1 cellular context compared by ENCODE assay signal in the genomic region with DNA sequence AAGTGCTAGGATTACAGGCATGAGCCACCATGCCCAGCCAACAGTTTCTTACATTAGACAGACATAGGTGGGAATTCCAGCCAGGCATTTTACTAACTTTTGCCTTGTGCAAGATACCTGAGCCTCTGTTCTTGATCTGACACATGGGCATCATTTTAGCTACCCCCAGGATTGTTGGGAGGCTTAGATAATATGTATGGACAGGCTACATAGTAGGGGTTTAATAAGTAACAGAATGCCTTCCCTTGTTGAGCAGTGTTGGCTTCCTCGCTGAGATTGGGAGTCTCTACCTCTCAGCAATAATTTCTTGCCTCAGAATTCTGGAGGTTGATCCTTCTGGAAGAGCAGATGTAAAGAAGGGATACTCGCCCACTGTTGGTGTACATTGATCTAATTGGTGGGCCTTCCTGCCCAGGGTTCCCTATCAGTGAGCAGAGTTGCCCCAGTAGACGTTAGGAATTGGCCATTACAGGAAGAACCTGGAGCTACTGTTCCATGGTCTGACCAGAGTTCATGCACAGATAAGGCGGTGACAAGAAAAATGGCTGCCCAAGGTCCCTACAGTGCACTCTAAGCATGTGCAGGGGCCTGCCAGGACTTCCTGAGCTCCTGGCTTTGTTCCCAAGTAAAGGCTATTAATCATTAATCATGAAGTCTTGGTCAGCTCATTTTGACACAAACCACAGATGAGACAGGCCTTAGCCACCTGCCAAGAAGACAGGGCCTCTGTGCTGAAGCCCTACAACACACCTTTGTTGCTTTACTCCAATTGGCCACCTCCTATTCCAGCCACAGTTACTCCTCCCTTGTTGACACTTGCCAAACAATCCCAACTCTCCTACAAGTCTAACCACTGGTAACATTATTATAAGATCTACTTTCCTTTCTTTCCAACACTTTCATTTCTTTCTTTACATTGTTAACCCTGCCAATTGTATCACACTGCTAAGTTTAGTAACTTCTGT.
TF ChIP-seq lines count a peak whose summit lies in the region.

No MANE protein-coding gene starts in this region.

TF ChIP-seq in K562, 482 proteins besides CTCF, POLR2A, EP300 and RAD21 (continued from another document):
- TF ChIP-seq, protein P1, sequence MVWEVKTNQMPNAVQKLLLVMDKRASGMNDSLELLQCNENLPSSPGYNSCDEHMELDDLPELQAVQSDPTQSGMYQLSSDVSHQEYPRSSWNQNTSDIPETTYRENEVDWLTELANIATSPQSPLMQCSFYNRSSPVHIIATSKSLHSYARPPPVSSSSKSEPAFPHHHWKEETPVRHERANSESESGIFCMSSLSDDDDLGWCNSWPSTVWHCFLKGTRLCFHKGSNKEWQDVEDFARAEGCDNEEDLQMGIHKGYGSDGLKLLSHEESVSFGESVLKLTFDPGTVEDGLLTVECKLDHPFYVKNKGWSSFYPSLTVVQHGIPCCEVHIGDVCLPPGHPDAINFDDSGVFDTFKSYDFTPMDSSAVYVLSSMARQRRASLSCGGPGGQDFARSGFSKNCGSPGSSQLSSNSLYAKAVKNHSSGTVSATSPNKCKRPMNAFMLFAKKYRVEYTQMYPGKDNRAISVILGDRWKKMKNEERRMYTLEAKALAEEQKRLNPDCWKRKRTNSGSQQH (CRISPR knock-in tag; IDR thresholded peaks at IDR 0.05) = 0 out of 2 replicates have a peak, but pooled peaks have one; percentile 26
- 0 out of 2 replicates have a peak, but pooled peaks have one; percentile 6 for TF ChIP-seq MAFF (IDR thresholded peaks at IDR 0.05; ENCODE audit: low read length)
- no peak for TF ChIP-seq ZNF184 (CRISPR knock-in tag; IDR thresholded peaks at IDR 0.05)
- no peak for TF ChIP-seq FOS (IDR thresholded peaks at IDR 0.05; ENCODE audit: extremely low read depth, insufficient read length)
- peak in 1 of 2 experiments; percentile 17; a peak in 1 of 4 replicates for TF ChIP-seq HDAC1 (IDR thresholded peaks at IDR 0.05)
- TF ChIP-seq NCOA2 (IDR thresholded peaks at IDR 0.05; ENCODE audit: partially characterized antibody in 2 of 2) = no peak
- TF ChIP-seq, protein P2, sequence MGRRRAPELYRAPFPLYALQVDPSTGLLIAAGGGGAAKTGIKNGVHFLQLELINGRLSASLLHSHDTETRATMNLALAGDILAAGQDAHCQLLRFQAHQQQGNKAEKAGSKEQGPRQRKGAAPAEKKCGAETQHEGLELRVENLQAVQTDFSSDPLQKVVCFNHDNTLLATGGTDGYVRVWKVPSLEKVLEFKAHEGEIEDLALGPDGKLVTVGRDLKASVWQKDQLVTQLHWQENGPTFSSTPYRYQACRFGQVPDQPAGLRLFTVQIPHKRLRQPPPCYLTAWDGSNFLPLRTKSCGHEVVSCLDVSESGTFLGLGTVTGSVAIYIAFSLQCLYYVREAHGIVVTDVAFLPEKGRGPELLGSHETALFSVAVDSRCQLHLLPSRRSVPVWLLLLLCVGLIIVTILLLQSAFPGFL (CRISPR knock-in tag; IDR thresholded peaks at IDR 0.05) = no peak
- peak; percentile 48; the same call in 1 of the 2 replicates for TF ChIP-seq TCF3 (CRISPR knock-in tag; IDR thresholded peaks at IDR 0.05)
- TF ChIP-seq JUND (IDR thresholded peaks at IDR 0.05; ENCODE audit: borderline replicate concordance, low read depth, low read length) = peak; percentile 40
- TF ChIP-seq JUND (tag; IDR thresholded peaks at IDR 0.05; ENCODE audit: borderline replicate concordance, low read depth, low read length) = 0 out of 3 replicates have a peak, but pooled peaks have one; percentile 3
- TF ChIP-seq MEF2D (tag; conservative IDR thresholded peaks at IDR 0.05; ENCODE audit: low read depth) = peak; percentile 69; the same call in 1 of the 2 replicates
- TF ChIP-seq ZNF644 (tag; IDR thresholded peaks at IDR 0.05; ENCODE audit: low read depth) = peak; percentile 83; the same call in 1 of the 2 replicates
- no peak for TF ChIP-seq MIER1 (IDR thresholded peaks at IDR 0.05; ENCODE audit: low read depth)
- TF ChIP-seq SMAD4 (CRISPR knock-in tag; conservative IDR thresholded peaks at IDR 0.05) = peak; percentile 73
- TF ChIP-seq MAFK (IDR thresholded peaks at IDR 0.05; ENCODE audit: low read length) = peak; percentile 16; the same call in 1 of the 2 replicates
- peak; percentile 54 for TF ChIP-seq CXXC5 (CRISPR knock-in tag; IDR thresholded peaks at IDR 0.05)
- peak; percentile 81; the same call in 1 of the 2 replicates for TF ChIP-seq ZNF589 (CRISPR knock-in tag; IDR thresholded peaks at IDR 0.05; ENCODE audit: low read depth)
- TF ChIP-seq NR2C1 (IDR thresholded peaks at IDR 0.05) = no peak
- TF ChIP-seq NR2C1 (tag; IDR thresholded peaks at IDR 0.05) = peak; percentile 75
- TF ChIP-seq ZNF175 (CRISPR knock-in tag; IDR thresholded peaks at IDR 0.05; ENCODE audit: low read depth) = 0 out of 2 replicates have a peak, but pooled peaks have one; percentile 44
- TF ChIP-seq CREM (IDR thresholded peaks at IDR 0.05; ENCODE audit: low read depth) = peak; percentile 36; the same call in 1 of the 2 replicates
- TF ChIP-seq EHMT2 (IDR thresholded peaks at IDR 0.05) = peak; percentile 67
- peak; percentile 79; the same call in 1 of the 2 replicates for TF ChIP-seq BACH1 (tag; IDR thresholded peaks at IDR 0.05)
- TF ChIP-seq SREBF2 (CRISPR knock-in tag; IDR thresholded peaks at IDR 0.05) = 0 out of 2 replicates have a peak, but pooled peaks have one; percentile 51
- no peak for TF ChIP-seq SIX5 (IDR thresholded peaks at IDR 0.05; ENCODE audit: borderline replicate concordance in 1 of 2, insufficient read depth in 1 of 2, low read depth in 1 of 2, low read length in 2 of 2)
- TF ChIP-seq, protein P3, sequence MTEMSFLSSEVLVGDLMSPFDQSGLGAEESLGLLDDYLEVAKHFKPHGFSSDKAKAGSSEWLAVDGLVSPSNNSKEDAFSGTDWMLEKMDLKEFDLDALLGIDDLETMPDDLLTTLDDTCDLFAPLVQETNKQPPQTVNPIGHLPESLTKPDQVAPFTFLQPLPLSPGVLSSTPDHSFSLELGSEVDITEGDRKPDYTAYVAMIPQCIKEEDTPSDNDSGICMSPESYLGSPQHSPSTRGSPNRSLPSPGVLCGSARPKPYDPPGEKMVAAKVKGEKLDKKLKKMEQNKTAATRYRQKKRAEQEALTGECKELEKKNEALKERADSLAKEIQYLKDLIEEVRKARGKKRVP (CRISPR knock-in tag; IDR thresholded peaks at IDR 0.05) = peak; percentile 40; the same call in 1 of the 2 replicates
- TF ChIP-seq, protein P4, sequence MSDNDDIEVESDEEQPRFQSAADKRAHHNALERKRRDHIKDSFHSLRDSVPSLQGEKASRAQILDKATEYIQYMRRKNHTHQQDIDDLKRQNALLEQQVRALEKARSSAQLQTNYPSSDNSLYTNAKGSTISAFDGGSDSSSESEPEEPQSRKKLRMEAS (CRISPR knock-in tag; IDR thresholded peaks at IDR 0.05) = peak; percentile 81
- no peak for TF ChIP-seq TCF7 (IDR thresholded peaks at IDR 0.05; ENCODE audit: borderline replicate concordance)
- 0 out of 2 replicates have a peak, but pooled peaks have one; percentile 3 for TF ChIP-seq SPI1 (IDR thresholded peaks at IDR 0.05; ENCODE audit: borderline replicate concordance, low read depth, low read length)
- 0 out of 2 replicates have a peak, but pooled peaks have one; percentile 62 for TF ChIP-seq ZKSCAN8 (CRISPR knock-in tag; IDR thresholded peaks at IDR 0.05)
- peak; percentile 45; the same call in 1 of the 2 replicates for TF ChIP-seq ZNF134 (CRISPR knock-in tag; conservative IDR thresholded peaks at IDR 0.05)
- peak; percentile 21 for TF ChIP-seq CCNT2 (IDR thresholded peaks at IDR 0.05; ENCODE audit: borderline replicate concordance, extremely low read depth, insufficient read length, low read depth, low read length)
- peak; percentile 47; the same call in 1 of the 2 replicates for TF ChIP-seq SMARCA4 (IDR thresholded peaks at IDR 0.05)
- peak in 1 of 2 experiments; percentile 52; a peak in 1 of 4 replicates for TF ChIP-seq RCOR1 (IDR thresholded peaks at IDR 0.05; ENCODE audit: borderline replicate concordance in 1 of 2, low read depth in 2 of 2, low read length in 2 of 2)
- TF ChIP-seq CBFA2T2 (conservative IDR thresholded peaks at IDR 0.05) = peak; percentile 36
- no peak for TF ChIP-seq ZBTB1 (CRISPR knock-in tag; IDR thresholded peaks at IDR 0.05; ENCODE audit: borderline replicate concordance, low read depth)
- TF ChIP-seq HCFC1 (IDR thresholded peaks at IDR 0.05; ENCODE audit: low read depth, low read length) = no peak
- TF ChIP-seq MYC (IDR thresholded peaks at IDR 0.05; ENCODE audit: low read depth, low read length) = peak; percentile 84
- TF ChIP-seq MYC (CRISPR knock-in tag; IDR thresholded peaks at IDR 0.05; ENCODE audit: borderline replicate concordance, low read depth) = no peak
- TF ChIP-seq ZBTB17 (CRISPR knock-in tag; IDR thresholded peaks at IDR 0.05) = peak; percentile 52; the same call in 1 of the 2 replicates
- peak; percentile 50; the same call in 1 of the 2 replicates for TF ChIP-seq ESRRA (IDR thresholded peaks at IDR 0.05; ENCODE audit: borderline replicate concordance, low read depth)
- peak; percentile 81; the same call in 1 of the 2 replicates for TF ChIP-seq DMBX1 (CRISPR knock-in tag; IDR thresholded peaks at IDR 0.05; ENCODE audit: borderline replicate concordance)
- TF ChIP-seq CBX5 (IDR thresholded peaks at IDR 0.05; ENCODE audit: borderline replicate concordance, low read depth) = peak; percentile 59; the same call in 1 of the 2 replicates
